Comparison of ENCODE assay signal across 10 cellular contexts in the genomic region with DNA sequence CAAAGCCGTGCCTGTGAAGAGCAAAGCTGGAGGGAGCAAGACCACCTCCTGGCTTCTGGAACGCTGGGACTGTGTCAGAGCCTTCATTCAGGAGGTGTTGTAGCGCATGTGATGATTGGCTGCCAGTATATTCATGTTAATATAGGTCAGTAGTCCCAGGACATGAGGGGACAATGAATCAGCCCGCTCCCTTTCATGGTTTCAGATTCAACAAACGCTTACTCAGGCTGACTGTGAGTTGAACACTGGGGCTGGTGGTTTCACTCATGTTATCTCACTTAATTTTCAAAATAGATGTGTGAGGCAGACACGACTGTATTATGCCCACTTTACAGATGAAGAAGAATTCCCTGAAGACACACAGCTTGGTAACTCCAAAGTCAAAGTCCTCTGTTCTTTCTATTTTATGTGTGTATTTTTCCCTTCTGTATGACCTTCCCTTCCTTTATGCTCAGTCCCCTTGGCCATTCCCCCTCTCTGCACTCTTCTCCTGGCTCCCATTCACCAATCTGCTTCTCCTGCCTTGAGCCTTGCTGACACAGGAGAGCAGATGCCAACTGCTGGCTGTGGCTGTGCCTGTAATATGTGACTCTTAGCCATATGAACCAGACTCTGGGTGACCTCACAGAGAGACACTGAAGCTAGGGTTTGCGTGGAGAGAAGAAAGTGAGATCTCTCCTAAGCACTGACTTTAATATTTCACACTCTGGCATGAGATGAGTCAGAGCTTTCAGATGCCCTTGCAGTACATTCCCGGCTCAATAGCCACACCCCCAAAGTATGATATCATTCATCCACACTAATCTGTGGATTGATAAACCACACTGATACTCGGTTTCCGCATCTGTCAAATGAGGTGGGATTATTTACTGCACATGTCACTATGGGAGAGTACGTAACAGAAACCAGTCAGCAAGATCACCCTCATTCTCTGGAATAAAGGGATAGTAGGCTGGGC. TPM values are rescaled to one million over a fixed set of nuclear protein-coding genes. Genes with fewer than 3 reads are reported as not detected.
DNase-seq lines count a peak whose midpoint lies in the region; ATAC-seq, FAIRE-seq and TF ChIP-seq lines count a peak whose summit lies in the region.
"Had no signal": no experiment of that assay in that cellular context is flagged by ENCODE, and none has a peak within 500 bp of the region (broad histone marks: within the 10 kb centered on the region; RNA-seq: fewer than 3 reads in every experiment).

No MANE protein-coding gene starts in this region.

- H3K4me2 ChIP-seq in endothelial cell of umbilical vein (ENCODE audit: insufficient read depth, low read length): no peak overlapping the region

- TF ChIP-seq CTCF in endothelial cell of umbilical vein (IDR thresholded peaks at IDR 0.05; ENCODE audit: extremely low read depth in 1 of 2, insufficient read depth in 1 of 2, low read depth in 1 of 2, low read length in 2 of 2): no peak
- TF ChIP-seq CTCF in coronary artery (IDR thresholded peaks at IDR 0.05): no peak

- no peaks in the 10 kb centered on the region for H3K9me1 ChIP-seq in endothelial cell of umbilical vein (replicated peaks; ENCODE audit: control insufficient read depth, extremely low read depth, insufficient read depth, low read length)

- FAIRE-seq in endothelial cell of umbilical vein (lab: Jason Lieb, UNC): peak; percentile 69

- no peaks in the 10 kb centered on the region for H3K4me1 ChIP-seq in endothelial cell of umbilical vein (ENCODE audit: control insufficient read depth, extremely low read depth, insufficient read depth, low read length)

- intact Hi-C loops in endothelial cell of umbilical vein (cut with micrococcal nuclease): loop anchor here (2.0 to 10.0 kb wide), 2 partner anchors 567 to 1037 kb away; no protein-coding TSS in a partner anchor

- no peaks in the 10 kb centered on the region for H3K36me3 ChIP-seq in endothelial cell of umbilical vein (ENCODE audit: control insufficient read depth in 2 of 2, extremely low read depth in 1 of 2, insufficient read depth in 2 of 2, low read length in 2 of 2)

- peaks cover 18% of the 10 kb centered on the region for H3K27me3 Mint-ChIP-seq in activated naive CD8-positive, alpha-beta T cell treated with anti-CD3 and anti-CD28 coated beads, Interleukin-2, amount 50 U/mL, for 24 hours
- H3K27me3 Mint-ChIP-seq in activated naive CD8-positive, alpha-beta T cell treated with anti-CD3 and anti-CD28 coated beads for 36 hours: peaks cover 20% of the 10 kb centered on the region
- peaks cover 28% of the 10 kb centered on the region for H3K27me3 Mint-ChIP-seq in stimulated activated naive CD8-positive, alpha-beta T cell treated with anti-CD3 and anti-CD28 coated beads, Interleukin-15, Interleukin-2, amounts not matched to agents 100 ng/mL and 50 ng/mL, for 24 hours

- no peaks in the 10 kb centered on the region for H4K20me1 ChIP-seq in endothelial cell of umbilical vein (replicated peaks; ENCODE audit: control insufficient read depth, extremely low read depth, insufficient read depth, low read length)

- peaks cover 22 to 25% of the 10 kb centered on the region in 2 experiments for H3K27me3 ChIP-seq in endothelial cell of umbilical vein (ENCODE audit: control insufficient read depth in 2 of 2, insufficient read depth in 2 of 2, low read length in 2 of 2)

- peak; percentile 54 for ATAC-seq in activated naive CD8-positive, alpha-beta T cell treated with anti-CD3 and anti-CD28 coated beads, Interleukin-2, amount 50 U/mL, for 24 hours
- no peak for ATAC-seq in HG02981 (IDR thresholded peaks at IDR 0.05; ENCODE audit: unreplicated experiment)

- CTCF ChIA-PET in endothelial cell of umbilical vein (lab: Charles Lee): interaction anchor here (0.8 to 10.3 kb wide), 14 partner anchors 14 to 566 kb away, joined by 3 to 366 read pairs (median 8); a partner anchor contains a TSS

- no peak overlapping the region for H2AFZ ChIP-seq in endothelial cell of umbilical vein (ENCODE audit: low read depth, low read length)

- H3K79me2 ChIP-seq in endothelial cell of umbilical vein (ENCODE audit: control insufficient read depth, insufficient read depth, low read length): no peaks in the 10 kb centered on the region

- peaks cover 2% of the 10 kb centered on the region for H3K4me1 Mint-ChIP-seq in activated naive CD8-positive, alpha-beta T cell treated with anti-CD3 and anti-CD28 coated beads, Interleukin-2, amount 50 U/mL, for 24 hours
- peaks cover 2% of the 10 kb centered on the region for H3K4me1 Mint-ChIP-seq in activated naive CD8-positive, alpha-beta T cell treated with anti-CD3 and anti-CD28 coated beads for 36 hours
- peaks cover 6% of the 10 kb centered on the region for H3K4me1 Mint-ChIP-seq in stimulated activated naive CD8-positive, alpha-beta T cell treated with anti-CD3 and anti-CD28 coated beads, Interleukin-15, Interleukin-2, amounts not matched to agents 100 ng/mL and 50 ng/mL, for 24 hours (ENCODE audit: low read depth)
- H3K4me1 Mint-ChIP-seq: CD4-positive, CD25-positive, alpha-beta regulatory T cell had no signal

- H3K9ac ChIP-seq in endothelial cell of umbilical vein (replicated peaks; ENCODE audit: extremely low read depth, insufficient read depth, low read length): no peak overlapping the region

- POLR2A ChIA-PET in endothelial cell of umbilical vein (lab: Charles Lee): no interaction called here

- H3K27ac ChIP-seq in endothelial cell of umbilical vein (ENCODE audit: insufficient read depth, low read depth, low read length): no peak overlapping the region
- no peak overlapping the region for H3K27ac ChIP-seq in coronary artery

- H3K4me3 ChIP-seq in endothelial cell of umbilical vein (replicated peaks in 1 of 3; ENCODE audit: insufficient read depth in 1 of 3, low read depth in 1 of 3, low read length in 3 of 3) (no peak overlapping the region), coronary artery (no peak overlapping the region)

- no TSS peak for BruUV-seq in endothelial cell of umbilical vein (replicated peaks; lab: Mats Ljungman, UMichigan)

- dilution Hi-C loops in endothelial cell of umbilical vein (cut with MboI; ENCODE audit: extremely low pct_ligation_motif_present, low sequenced_read_pairs): no loop called here

- no peaks in the 10 kb centered on the region for H3K9me3 Mint-ChIP-seq in activated naive CD8-positive, alpha-beta T cell treated with anti-CD3 and anti-CD28 coated beads, Interleukin-2, amount 50 U/mL, for 24 hours
- H3K9me3 Mint-ChIP-seq in activated naive CD8-positive, alpha-beta T cell treated with anti-CD3 and anti-CD28 coated beads for 36 hours: no peaks in the 10 kb centered on the region
- H3K9me3 Mint-ChIP-seq in stimulated activated naive CD8-positive, alpha-beta T cell treated with anti-CD3 and anti-CD28 coated beads, Interleukin-15, Interleukin-2, amounts not matched to agents 100 ng/mL and 50 ng/mL, for 24 hours: no peaks in the 10 kb centered on the region

- no peaks in the 10 kb centered on the region for H3K36me3 Mint-ChIP-seq in activated naive CD8-positive, alpha-beta T cell treated with anti-CD3 and anti-CD28 coated beads, Interleukin-2, amount 50 U/mL, for 24 hours (ENCODE audit: low read depth)
- no peaks in the 10 kb centered on the region for H3K36me3 Mint-ChIP-seq in activated naive CD8-positive, alpha-beta T cell treated with anti-CD3 and anti-CD28 coated beads for 36 hours
- H3K36me3 Mint-ChIP-seq in stimulated activated naive CD8-positive, alpha-beta T cell treated with anti-CD3 and anti-CD28 coated beads, Interleukin-15, Interleukin-2, amounts not matched to agents 100 ng/mL and 50 ng/mL, for 24 hours (ENCODE audit: low read depth): no peaks in the 10 kb centered on the region
- H3K36me3 Mint-ChIP-seq: CD4-positive, CD25-positive, alpha-beta regulatory T cell had no signal

- no peak for TF ChIP-seq POLR2A in endothelial cell of umbilical vein (IDR thresholded peaks at IDR 0.05; ENCODE audit: low read depth, low read length)

- no peaks in the 10 kb centered on the region for H3K9me3 ChIP-seq in endothelial cell of umbilical vein (replicated peaks; ENCODE audit: control insufficient read depth, insufficient read depth, low read length)

- no peak for DNase-seq in activated naive CD8-positive, alpha-beta T cell treated with anti-CD3 and anti-CD28 coated beads, Interleukin-2, amount 50 U/mL, for 24 hours
- DNase-seq in activated naive CD8-positive, alpha-beta T cell treated with anti-CD3 and anti-CD28 coated beads for 36 hours: no peak
- DNase-seq in LoVo (ENCODE audit: low spot score): peak; percentile 34
- DNase-seq in endothelial cell of umbilical vein (ENCODE audit: low read depth, low spot score): peak; percentile 27
- DNase-seq in NCI-H2227 treated with DMSO at 0.1 percent for 48 hours (lab: John Stamatoyannopoulos, UW): no peak
- DNase-seq in coronary artery (ENCODE audit: low spot score): no peak
- DNase-seq: CD4-positive, CD25-positive, alpha-beta regulatory T cell; left cardiac atrium had no signal

- H3K27ac Mint-ChIP-seq in activated naive CD8-positive, alpha-beta T cell treated with anti-CD3 and anti-CD28 coated beads, Interleukin-2, amount 50 U/mL, for 24 hours: peak overlapping the region; percentile 73
- no peak overlapping the region for H3K27ac Mint-ChIP-seq in activated naive CD8-positive, alpha-beta T cell treated with anti-CD3 and anti-CD28 coated beads for 36 hours
- peak overlapping the region; percentile 69 for H3K27ac Mint-ChIP-seq in stimulated activated naive CD8-positive, alpha-beta T cell treated with anti-CD3 and anti-CD28 coated beads, Interleukin-15, Interleukin-2, amounts not matched to agents 100 ng/mL and 50 ng/mL, for 24 hours
- H3K27ac Mint-ChIP-seq: CD4-positive, CD25-positive, alpha-beta regulatory T cell had no signal

- H3K4me3 Mint-ChIP-seq in activated naive CD8-positive, alpha-beta T cell treated with anti-CD3 and anti-CD28 coated beads, Interleukin-2, amount 50 U/mL, for 24 hours: no peak overlapping the region
- no peak overlapping the region for H3K4me3 Mint-ChIP-seq in activated naive CD8-positive, alpha-beta T cell treated with anti-CD3 and anti-CD28 coated beads for 36 hours
- H3K4me3 Mint-ChIP-seq in stimulated activated naive CD8-positive, alpha-beta T cell treated with anti-CD3 and anti-CD28 coated beads, Interleukin-15, Interleukin-2, amounts not matched to agents 100 ng/mL and 50 ng/mL, for 24 hours: no peak overlapping the region
- H3K4me3 Mint-ChIP-seq: CD4-positive, CD25-positive, alpha-beta regulatory T cell had no signal

RNA-seq across cellular contexts. Expression of a gene that starts 31.4 kb away (rescaled TPM):
- under 1 TPM; 0.10 to 0.16 TPM for total RNA-seq in activated naive CD8-positive, alpha-beta T cell treated with anti-CD3 and anti-CD28 coated beads for 36 hours
- total RNA-seq in endothelial cell of umbilical vein: 53.6 and 57.6 TPM in 2 replicates
- polyA plus RNA-seq in endothelial cell of umbilical vein: 30.7 and 35.6 TPM in 2 replicates
- polyA plus RNA-seq in endothelial cell of umbilical vein (2011; cell fraction: cytosol; rRNA removed): 25.8 and 25.9 TPM in 2 replicates
- 62.9 and 76.2 TPM in 2 replicates for polyA plus RNA-seq in endothelial cell of umbilical vein (2011; cell fraction: nucleus; rRNA removed)
- 39.0 and 44.6 TPM in 2 replicates for polyA plus RNA-seq in endothelial cell of umbilical vein (2012)
- polyA minus RNA-seq in endothelial cell of umbilical vein: 63.2 and 77.1 TPM in 2 replicates
- 21.1 TPM for polyA minus RNA-seq in endothelial cell of umbilical vein (2011; cell fraction: cytosol; rRNA and poly(A)+ RNA removed)
- 40.4 and 44.9 TPM in 2 replicates for polyA minus RNA-seq in endothelial cell of umbilical vein (2011; cell fraction: nucleus; rRNA and poly(A)+ RNA removed)
- total RNA-seq: CD4-positive, CD25-positive, alpha-beta regulatory T cell had no signal
- polyA plus RNA-seq: CD4-positive, CD25-positive, alpha-beta regulatory T cell had no signal

Comparison
In these comparisons a context has a peak if more than half of its experiments do, and no peak if none do; other contexts are left out.
1. DNase-seq: peak in LoVo (single experiment) and endothelial cell of umbilical vein (single experiment); none in activated naive CD8-positive, alpha-beta T cell treated with anti-CD3 and anti-CD28 coated beads, Interleukin-2, amount 50 U/mL, for 24 hours (single experiment), activated naive CD8-positive, alpha-beta T cell treated with anti-CD3 and anti-CD28 coated beads for 36 hours (single experiment), NCI-H2227 treated with DMSO at 0.1 percent for 48 hours (single experiment) and coronary artery (single experiment).
2. RNA of a gene that starts 31.4 kb away (total RNA-seq): 53.6 to 57.6 TPM in endothelial cell of umbilical vein; 0.10 to 0.16 TPM in activated naive CD8-positive, alpha-beta T cell treated with anti-CD3 and anti-CD28 coated beads for 36 hours; every median in the first group is over 10 times any median in the second.